In the genomic region with DNA sequence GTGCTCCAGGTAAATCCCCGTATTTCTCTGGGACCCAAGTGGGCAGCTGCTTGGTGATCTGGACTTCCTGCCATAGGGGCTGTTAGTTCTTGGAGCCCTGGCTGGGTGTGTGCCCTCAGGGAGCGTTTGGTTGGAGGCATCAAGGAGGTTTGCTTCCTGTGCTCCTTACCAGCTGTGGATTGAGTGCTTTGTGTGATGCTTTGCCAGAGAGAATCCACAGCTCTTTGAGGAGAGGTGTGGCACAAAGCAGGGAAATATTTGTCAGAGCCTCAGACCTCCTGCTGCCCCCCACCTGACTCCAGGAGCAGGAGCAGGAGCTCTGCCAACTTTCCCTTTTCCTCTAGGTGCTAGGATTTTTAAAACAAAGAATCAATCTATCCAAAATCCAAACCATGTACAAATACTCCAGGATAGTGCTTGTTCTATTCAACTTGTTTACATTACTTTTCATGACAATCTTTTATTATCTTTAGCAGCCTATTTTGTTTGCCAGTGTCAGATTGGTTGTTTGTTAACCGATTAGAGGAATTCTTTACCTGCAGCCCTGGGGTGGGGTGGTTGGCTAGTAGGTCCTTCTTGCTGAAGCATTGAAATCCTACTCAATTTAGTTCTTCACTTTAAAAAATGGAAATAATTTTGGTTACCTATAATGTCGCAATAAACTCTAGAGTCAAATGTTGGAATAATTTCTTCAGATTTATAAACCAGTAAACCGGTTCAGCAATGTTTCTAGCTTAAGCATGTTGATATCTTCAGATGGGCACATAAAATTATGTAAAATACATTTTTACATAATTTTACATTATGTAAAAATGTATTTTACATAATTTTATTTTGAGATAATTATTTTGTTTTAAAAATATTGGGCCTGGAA, we compare ENCODE assay signal across 8 cellular contexts. TPM values are rescaled to one million over a fixed set of nuclear protein-coding genes. Genes with fewer than 3 reads are reported as not detected.
DNase-seq lines count a peak whose midpoint lies in the region; ATAC-seq and TF ChIP-seq lines count a peak whose summit lies in the region.

No MANE protein-coding gene starts in this region.

- WGBS in neuronal stem cell (ENCODE audit: extremely low coverage in 2 of 2, insufficient read length in 2 of 2, insufficient replicate concordance in 1 of 2), 2 donors, result no CpG with 5 or more reads among the region's 5 CpGs

- no peak overlapping the region for H2AK5ac ChIP-seq in neuronal stem cell (ENCODE audit: low read depth, low read length)

- H3K36me3 ChIP-seq in neuronal stem cell (replicated peaks in 1 of 2; ENCODE audit: control insufficient read depth in 2 of 2, insufficient read depth in 2 of 2, low read length in 2 of 2), result no peaks in the 10 kb centered on the region

- no peak overlapping the region for H3K27ac Mint-ChIP-seq in immature natural killer cell

- no peak overlapping the region for H3K9ac ChIP-seq in neuronal stem cell (ENCODE audit: low read depth, low read length, poor library complexity)

- peak overlapping the region in 1 of 5 donors; percentile 29 for H3K4me3 Mint-ChIP-seq in immature natural killer cell

- DNase-seq in LHCN-M2 (ENCODE audit: low read depth) (peak; percentile 18), dermis blood vessel endothelial cell (peak; percentile 13), neuronal stem cell (ENCODE audit: low spot score) (no peak), mucosa of gallbladder (ENCODE audit: low spot score) (no peak), immature natural killer cell (no peak)
- DNase-seq in activated CD4-positive, alpha-beta T cell treated with anti-CD3 and anti-CD28 coated beads, Interleukin-2, amount 50 U/mL, for 4 hours, result no peak

- peak overlapping the region; percentile 11 for H3K18ac ChIP-seq in neuronal stem cell (ENCODE audit: low read length)

- H2BK15ac ChIP-seq in neuronal stem cell (ENCODE audit: low read length), result no peak overlapping the region

- H3K4me3 ChIP-seq in neuronal stem cell (ENCODE audit: low read length in 2 of 2), result no peak overlapping the region

- H3K14ac ChIP-seq in neuronal stem cell (ENCODE audit: low read length), result no peak overlapping the region

- H3K27me3 ChIP-seq in neuronal stem cell (ENCODE audit: control insufficient read depth in 3 of 3, insufficient read depth in 3 of 3, low read depth in 1 of 3, low read length in 3 of 3), result no peaks in the 10 kb centered on the region

- no peak overlapping the region for H3K4ac ChIP-seq in neuronal stem cell (ENCODE audit: low read length)

- H3K4me2 ChIP-seq in neuronal stem cell (ENCODE audit: insufficient read depth, low read length, poor library complexity, severe bottlenecking), result no peak overlapping the region

- no peak overlapping the region for H2BK120ac ChIP-seq in neuronal stem cell (ENCODE audit: low read depth, low read length)

- no peak overlapping the region for H2BK12ac ChIP-seq in neuronal stem cell (ENCODE audit: low read length)

- H3K36me3 Mint-ChIP-seq in immature natural killer cell, result no peaks in the 10 kb centered on the region

- H3K4me1 ChIP-seq in neuronal stem cell (ENCODE audit: control insufficient read depth in 2 of 2, insufficient read depth in 1 of 2, low read depth in 1 of 2, low read length in 2 of 2), result peaks cover 17 to 22% of the 10 kb centered on the region in 2 donors

- TF ChIP-seq POLR2A in GM18505 (IDR thresholded peaks at IDR 0.05; ENCODE audit: borderline replicate concordance, extremely low read depth, insufficient read depth, insufficient read length), result no peak

- peaks cover 6 to 24% (median 6%) of the 10 kb centered on the region in 3 donors for H3K27me3 Mint-ChIP-seq in immature natural killer cell (ENCODE audit: low read depth in 3 of 3)

- H3K27ac ChIP-seq in C4-2B (peak overlapping the region; percentile 96), neuronal stem cell (replicated peaks; ENCODE audit: low read length) (no peak overlapping the region)

- H3K9me3 ChIP-seq in neuronal stem cell (replicated peaks in 1 of 2; ENCODE audit: control insufficient read depth in 2 of 2, insufficient read depth in 1 of 2, low read depth in 1 of 2, low read length in 2 of 2), result peaks cover 3 to 20% of the 10 kb centered on the region in 2 donors

- H2AFZ ChIP-seq in neuronal stem cell (ENCODE audit: low read length), result no peak overlapping the region

- H3K9me3 Mint-ChIP-seq in immature natural killer cell, result no peaks in the 10 kb centered on the region

- no peak overlapping the region for H3K23ac ChIP-seq in neuronal stem cell (ENCODE audit: low read depth, low read length, poor library complexity)

- H2BK5ac ChIP-seq in neuronal stem cell (ENCODE audit: low read length), result no peak overlapping the region

- no peak for ATAC-seq in GM18505 (IDR thresholded peaks at IDR 0.05; ENCODE audit: unreplicated experiment)

- H4K8ac ChIP-seq in neuronal stem cell (ENCODE audit: low read depth, low read length), result no peak overlapping the region

- H3K4me1 Mint-ChIP-seq in immature natural killer cell, result peaks cover 19 to 20% of the 10 kb centered on the region in 2 donors

- H4K91ac ChIP-seq in neuronal stem cell (ENCODE audit: low read depth, low read length, poor library complexity), result no peak overlapping the region

- H3K79me1 ChIP-seq in neuronal stem cell (ENCODE audit: low read depth, low read length), result peaks cover 7% of the 10 kb centered on the region

- TF ChIP-seq CTCF in C4-2B (conservative IDR thresholded peaks at IDR 0.05), result no peak

RNA-seq across cellular contexts. Expression of a gene that starts 2.5 kb away (rescaled TPM):
- total RNA-seq in LHCN-M2 (2014; rRNA removed), result 25.6 and 26.5 TPM in 2 replicates
- 38.5 TPM for polyA plus RNA-seq in LHCN-M2 (2012)
- total RNA-seq in dermis blood vessel endothelial cell, result 107 and 161 TPM in 2 replicates
- polyA plus RNA-seq in neuronal stem cell (2013, experiment 1 of 2), result 34.6 TPM
- polyA plus RNA-seq in neuronal stem cell (2013, experiment 2 of 2), result 34.7 TPM
- 176 TPM for total RNA-seq in mucosa of gallbladder
- under 1 TPM in 1 of 3 donors, not detected in 2; 0.87 TPM for polyA plus RNA-seq in immature natural killer cell

Comparison
In these comparisons a context has a peak if more than half of its experiments do, and no peak if none do; other contexts are left out.
1. DNase-seq: peak in LHCN-M2 (single experiment) and dermis blood vessel endothelial cell (single experiment); none in neuronal stem cell (single experiment), mucosa of gallbladder (single experiment), activated CD4-positive, alpha-beta T cell treated with anti-CD3 and anti-CD28 coated beads, Interleukin-2, amount 50 U/mL, for 4 hours (0 of 2) and immature natural killer cell (0 of 3).